Comparison of ENCODE assay signal across 17 cellular contexts in the genomic region with DNA sequence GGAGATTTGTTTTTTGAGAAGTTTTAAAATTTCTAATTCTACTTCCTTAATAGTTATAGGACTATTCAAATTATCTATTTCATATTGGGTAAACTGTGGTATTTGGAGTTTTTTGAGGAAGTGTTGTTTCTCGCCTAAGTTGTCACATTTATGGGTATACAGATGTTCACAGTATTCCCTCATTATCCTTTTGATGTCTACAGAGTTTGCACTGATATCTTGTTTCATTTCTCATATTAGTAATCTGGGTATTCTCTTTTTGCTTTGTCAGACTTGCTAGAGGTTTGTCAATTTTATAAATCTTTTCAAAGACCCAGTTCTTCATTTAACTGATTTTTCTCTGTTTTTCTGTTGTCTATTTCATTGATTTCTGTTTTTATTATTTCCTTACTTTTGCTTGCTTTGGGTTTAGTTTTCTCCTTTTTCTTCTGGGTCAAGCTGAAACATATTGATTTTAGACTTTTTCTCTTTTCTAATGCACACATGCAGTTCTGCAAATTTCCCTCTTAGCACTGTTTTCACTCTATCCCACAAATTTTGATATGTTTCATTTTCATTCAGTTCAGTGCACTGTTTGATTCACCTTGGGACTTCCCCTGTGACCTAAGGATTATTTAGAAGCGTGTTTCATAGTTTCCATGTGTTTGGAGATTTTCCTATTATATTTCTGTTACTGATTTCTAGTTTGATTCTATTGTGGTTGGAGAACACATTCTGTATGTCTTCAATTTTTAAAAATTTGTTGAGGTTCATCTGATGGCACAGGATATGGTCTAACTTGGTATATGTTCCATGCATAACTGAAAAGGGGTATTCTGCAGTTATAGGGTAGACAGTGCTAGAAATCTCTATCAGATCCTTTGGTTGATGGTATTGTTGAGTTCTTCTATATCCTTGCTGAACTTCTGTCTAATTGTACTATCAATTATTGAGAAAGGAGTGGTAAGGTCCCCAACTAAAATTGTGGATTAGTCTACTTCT.
DNase-seq lines count a peak whose midpoint lies in the region; ATAC-seq and TF ChIP-seq lines count a peak whose summit lies in the region.
"Had no signal": no experiment of that assay in that cellular context is flagged by ENCODE, and none has a peak within 500 bp of the region (broad histone marks: within the 10 kb centered on the region; RNA-seq: fewer than 3 reads in every experiment).

No MANE protein-coding gene starts in this region.

- H3K4me1 Mint-ChIP-seq in activated naive CD4-positive, alpha-beta T cell treated with anti-CD3 and anti-CD28 coated beads for 36 hours (ENCODE audit: low read depth) = peaks cover 26% of the 10 kb centered on the region
- H3K4me1 Mint-ChIP-seq in stimulated activated naive CD8-positive, alpha-beta T cell treated with anti-CD3 and anti-CD28 coated beads, Interleukin-15, Interleukin-2, amounts not matched to agents 100 ng/mL and 50 ng/mL, for 24 hours (ENCODE audit: low read depth) = peaks cover 48% of the 10 kb centered on the region

- ATAC-seq in GM21526 (IDR thresholded peaks at IDR 0.05; ENCODE audit: low FRiP score, unreplicated experiment) = peak; percentile 64
- peak; percentile 79 for ATAC-seq in HG03378 (IDR thresholded peaks at IDR 0.05; ENCODE audit: unreplicated experiment)

- no peaks in the 10 kb centered on the region for H3K27me3 Mint-ChIP-seq in activated naive CD4-positive, alpha-beta T cell treated with anti-CD3 and anti-CD28 coated beads for 36 hours (ENCODE audit: low read depth)
- H3K27me3 Mint-ChIP-seq in stimulated activated naive CD8-positive, alpha-beta T cell treated with anti-CD3 and anti-CD28 coated beads, Interleukin-15, Interleukin-2, amounts not matched to agents 100 ng/mL and 50 ng/mL, for 24 hours = no peaks in the 10 kb centered on the region

- no peak overlapping the region for H3K4me3 Mint-ChIP-seq in activated naive CD4-positive, alpha-beta T cell treated with anti-CD3 and anti-CD28 coated beads for 36 hours
- H3K4me3 Mint-ChIP-seq in stimulated activated naive CD8-positive, alpha-beta T cell treated with anti-CD3 and anti-CD28 coated beads, Interleukin-15, Interleukin-2, amounts not matched to agents 100 ng/mL and 50 ng/mL, for 24 hours = peak overlapping the region; percentile 53

- CTCF ChIA-PET in activated naive CD4-positive, alpha-beta T cell treated with anti-CD3 and anti-CD28 coated beads for 36 hours (lab: Charles Lee) = interaction anchor here (1.1 kb wide), 1 partner anchor 197 kb away, joined by 3 read pairs; no protein-coding TSS in a partner anchor

- peaks cover 14% of the 10 kb centered on the region for H3K36me3 Mint-ChIP-seq in activated naive CD4-positive, alpha-beta T cell treated with anti-CD3 and anti-CD28 coated beads for 36 hours (ENCODE audit: low read depth)
- peaks cover 45% of the 10 kb centered on the region for H3K36me3 Mint-ChIP-seq in stimulated activated naive CD8-positive, alpha-beta T cell treated with anti-CD3 and anti-CD28 coated beads, Interleukin-15, Interleukin-2, amounts not matched to agents 100 ng/mL and 50 ng/mL, for 24 hours (ENCODE audit: low read depth)

- intact Hi-C loops in activated naive CD4-positive, alpha-beta T cell treated with anti-CD3 and anti-CD28 coated beads for 36 hours (cut with micrococcal nuclease) = loop anchor here (1.0 to 5.0 kb wide), 8 partner anchors 23 to 635 kb away; a partner anchor contains a TSS

- H3K27ac Mint-ChIP-seq in activated naive CD4-positive, alpha-beta T cell treated with anti-CD3 and anti-CD28 coated beads for 36 hours = peak overlapping the region; percentile 39
- peak overlapping the region; percentile 99 for H3K27ac Mint-ChIP-seq in stimulated activated naive CD8-positive, alpha-beta T cell treated with anti-CD3 and anti-CD28 coated beads, Interleukin-15, Interleukin-2, amounts not matched to agents 100 ng/mL and 50 ng/mL, for 24 hours

- peaks cover 2% of the 10 kb centered on the region for H3K9me3 Mint-ChIP-seq in activated naive CD4-positive, alpha-beta T cell treated with anti-CD3 and anti-CD28 coated beads for 36 hours
- H3K9me3 Mint-ChIP-seq in stimulated activated naive CD8-positive, alpha-beta T cell treated with anti-CD3 and anti-CD28 coated beads, Interleukin-15, Interleukin-2, amounts not matched to agents 100 ng/mL and 50 ng/mL, for 24 hours = no peaks in the 10 kb centered on the region

- in situ Hi-C loops in GM13976 (cut with MboI; ENCODE audit: low sequenced_read_pairs, unreplicated experiment) = no loop called here

- TF ChIP-seq CTCF in GM13976 (IDR thresholded peaks at IDR 0.05; ENCODE audit: borderline replicate concordance, control extremely low read depth, extremely low read depth, insufficient read depth, missing control alignments) = no peak

- DNase-seq in activated naive CD4-positive, alpha-beta T cell treated with anti-CD3 and anti-CD28 coated beads for 36 hours = no peak
- DNase-seq in activated naive CD4-positive, alpha-beta T cell treated with anti-CD3 and anti-CD28 coated beads, Interleukin-2, amount 50 U/mL, for 16 hours = no peak
- no peak for DNase-seq in nucleus accumbens (lab: John Stamatoyannopoulos, UW)
- DNase-seq in GM13976 (ENCODE audit: low spot score) = no peak
- no peak for DNase-seq in COLO668 (lab: John Stamatoyannopoulos, UW; ENCODE audit: unreplicated experiment)
- DNase-seq: activated CD4-positive, alpha-beta T cell treated with anti-CD3 and anti-CD28 coated beads for 48 hours; erythroblast; head of caudate nucleus; Karpas-422; kidney; NCI-H187; NCI-H526; posterior cingulate gyrus; trophoblast cell had no signal
